In the genomic region with DNA sequence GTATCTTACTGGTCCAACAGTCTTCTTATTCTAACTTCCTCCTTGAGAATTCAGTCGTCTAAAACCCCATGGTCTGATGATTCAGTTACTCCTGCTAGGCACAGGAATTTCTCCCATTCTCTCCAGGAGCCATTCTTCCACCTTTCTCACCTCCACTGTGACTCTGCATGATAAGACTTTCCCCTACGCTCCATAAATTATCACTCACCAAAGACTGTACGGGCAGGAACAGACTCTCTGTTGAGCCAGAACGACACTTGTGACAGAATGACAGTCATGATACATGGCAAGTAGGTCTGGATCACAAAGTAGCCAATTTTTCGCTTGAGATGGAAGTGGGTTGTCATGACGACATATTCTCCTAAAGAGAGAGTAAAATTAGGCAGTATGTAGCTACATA, we compare ENCODE assay signal across 36 cellular contexts. TPM values are rescaled to one million over a fixed set of nuclear protein-coding genes. Genes with fewer than 3 reads are reported as not detected.
"Had no signal": no experiment of that assay in that cellular context is flagged by ENCODE, and none has a peak within 500 bp of the region (broad histone marks: within the 10 kb centered on the region; RNA-seq: fewer than 3 reads in every experiment).

No MANE protein-coding gene starts in this region.

- ATAC-seq: naive thymus-derived CD4-positive, alpha-beta T cell; natural killer cell treated with Interleukin-12 subunit alpha and Interleukin-12 subunit beta and Interleukin-15 and Interleukin-18, amount 100 ng/mL, for 72 hours; psoas muscle; right cardiac atrium; sciatic nerve; stimulated activated memory B cell treated with anti-CD40 and anti-IgM and Interleukin-4, amounts not matched to agents 10 μg/mL and 1 μg/mL and 100 μg/mL, for 72 hours; stimulated activated naive CD8-positive, alpha-beta T cell treated with anti-CD3 and anti-CD28 coated beads, Interleukin-15, amount 100 ng/mL, for 72 hours; stimulated activated naive CD8-positive, alpha-beta T cell treated with anti-CD3 and anti-CD28 coated beads, Interleukin-15, Interleukin-2, amounts not matched to agents 100 U/mL and 50 U/mL, for 24 hours; upper lobe of right lung had no signal

- H3K27me3 ChIP-seq: neutrophil, ovary, spleen, suprapubic skin, testis, tibial artery, transverse colon, upper lobe of right lung, uterus had no signal

- H3K27ac ChIP-seq: neutrophil, ovary, parathyroid adenoma, psoas muscle, skin epidermis, spleen, suprapubic skin, testis, tibial artery, transverse colon, upper lobe of right lung, uterus had no signal

- H3K4me3 ChIP-seq: ovary, psoas muscle, skin epidermis, smooth muscle cell, spleen, suprapubic skin, testis, tibial artery, transverse colon, upper lobe of right lung, uterus had no signal

- H3K4me1 ChIP-seq: parathyroid adenoma, psoas muscle, spleen, suprapubic skin, testis, tibial artery, transverse colon, upper lobe of right lung, uterus had no signal

- H3K4me2 ChIP-seq: smooth muscle cell had no signal

- H3K9me3 ChIP-seq: neutrophil, ovary, psoas muscle, spleen, suprapubic skin, testis, tibial artery, transverse colon, upper lobe of right lung, uterus had no signal

- H3K36me3 ChIP-seq: neutrophil, ovary, spleen, suprapubic skin, tibial artery, transverse colon, upper lobe of right lung, uterus had no signal

- DNase-seq: naive thymus-derived CD4-positive, alpha-beta T cell; nephron progenitor cell; nucleus accumbens; ovary; posterior cingulate gyrus; psoas muscle; right cardiac atrium; spleen; stimulated activated CD4-positive, alpha-beta T cell treated with anti-CD3 and anti-CD28 coated beads, Interleukin-12 subunit alpha, Interleukin-12 subunit beta, amount 100 ng/mL, for 4 hours; stimulated activated CD4-positive, alpha-beta T cell treated with anti-CD3 and anti-CD28 coated beads, Interleukin-1b, Interleukin-23, amount 100 ng/mL, for 48 hours; stimulated activated CD4-positive, alpha-beta T cell treated with anti-CD3 and anti-CD28 coated beads, Interleukin-4, amount 100 ng/mL, for 1 hour; stimulated activated CD4-positive, alpha-beta T cell treated with anti-CD3 and anti-CD28 coated beads, Interleukin-4, amount 100 ng/mL, for 4 hours; stimulated activated CD8-positive, alpha-beta memory T cell treated with anti-CD3 and anti-CD28 coated beads, Interleukin-4, amount 100 ng/mL, for 48 hours; stimulated activated naive CD4-positive, alpha-beta T cell; stimulated activated naive CD8-positive, alpha-beta T cell treated with anti-CD3 and anti-CD28 coated beads, Interleukin-15, amount 100 ng/mL, for 72 hours; stimulated activated naive CD8-positive, alpha-beta T cell treated with anti-CD3 and anti-CD28 coated beads, Interleukin-15, Interleukin-2, amounts not matched to agents 100 U/mL and 50 U/mL, for 24 hours; substantia nigra; testis; tibial artery; transverse colon; upper lobe of right lung; uterus had no signal

RNA-seq across cellular contexts. Expression of a gene that starts 59.0 kb away (rescaled TPM):
- total RNA-seq: naive thymus-derived CD4-positive, alpha-beta T cell; natural killer cell treated with Interleukin-12 subunit alpha and Interleukin-12 subunit beta and Interleukin-15 and Interleukin-18, amount 100 ng/mL, for 72 hours; neural crest cell; osteoblast; ovary; progenitor cell of endocrine pancreas; psoas muscle; renal cortical epithelial cell; right cardiac atrium; sciatic nerve; smooth muscle cell; spleen; suprapubic skin; transverse colon; upper lobe of right lung; urinary bladder; uterus had no signal
- polyA plus RNA-seq: naive thymus-derived CD4-positive, alpha-beta T cell; ovary; psoas muscle; right cardiac atrium; smooth muscle cell; spleen; thymus; urinary bladder had no signal
